16 cellular contexts compared by ENCODE assay signal in the genomic region with DNA sequence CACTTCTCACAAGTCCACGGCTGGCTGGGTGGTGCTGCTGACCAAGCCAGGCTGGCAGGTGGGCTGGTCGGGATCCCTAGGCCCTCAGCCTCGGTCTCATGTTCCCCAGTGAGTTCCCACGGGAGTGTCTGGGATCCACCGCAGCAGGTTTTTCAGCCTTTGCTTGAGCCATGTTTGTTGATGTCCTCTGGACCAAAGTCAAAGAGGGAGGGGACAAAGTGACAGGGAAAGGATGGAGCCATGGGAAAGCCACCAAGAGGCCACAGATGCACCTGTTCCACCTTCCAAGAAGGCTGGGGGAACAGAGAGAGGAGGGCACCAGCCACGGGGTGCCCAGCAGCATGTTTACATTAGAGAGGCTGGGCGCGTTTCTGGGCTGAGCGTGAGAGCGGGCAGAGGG. TPM values are rescaled to one million over a fixed set of nuclear protein-coding genes. Genes with fewer than 3 reads are reported as not detected.
DNase-seq lines count a peak whose midpoint lies in the region; ATAC-seq and TF ChIP-seq lines count a peak whose summit lies in the region.
"Had no signal": no experiment of that assay in that cellular context is flagged by ENCODE, and none has a peak within 500 bp of the region (broad histone marks: within the 10 kb centered on the region; RNA-seq: fewer than 3 reads in every experiment).

No MANE protein-coding gene starts in this region.

- intact Hi-C loops in Right ventricle myocardium inferior (cut with DNase I) (loop anchor here (5.0 to 10.0 kb wide), 3 partner anchors 57 to 359 kb away; a partner anchor contains a TSS), heart right ventricle (cut with DNase I) (loop anchor here in 3 of 10 donors (1.0 to 5.0 kb wide), 3 partner anchors 102 to 318 kb away; no protein-coding TSS in a partner anchor)

- peaks cover 25% of the 10 kb centered on the region for H3K4me1 Mint-ChIP-seq in T-helper 17 cell

- no peaks in the 10 kb centered on the region for H3K36me3 Mint-ChIP-seq in T-helper 17 cell (ENCODE audit: low read depth)

- no peak for TF ChIP-seq CTCF in heart right ventricle (IDR thresholded peaks at IDR 0.05)

- no peak overlapping the region for H3K4me3 ChIP-seq in heart right ventricle
- H3K4me3 ChIP-seq in neuronal stem cell (ENCODE audit: low read length in 2 of 2) = no peak overlapping the region
- H3K4me3 ChIP-seq: GM23338 had no signal

- no peak overlapping the region for H3K4me2 ChIP-seq in neuronal stem cell (ENCODE audit: insufficient read depth, low read length, poor library complexity, severe bottlenecking)
- H3K4me2 ChIP-seq: GM23338 had no signal

- H2BK15ac ChIP-seq in neuronal stem cell (ENCODE audit: low read length) = peak overlapping the region; percentile 14

- H2BK5ac ChIP-seq in neuronal stem cell (ENCODE audit: low read length) = no peak overlapping the region

- H3K36me3 ChIP-seq in heart right ventricle (no peaks in the 10 kb centered on the region), neuronal stem cell (replicated peaks in 1 of 2; ENCODE audit: control insufficient read depth in 2 of 2, insufficient read depth in 2 of 2, low read length in 2 of 2) (peaks cover 0 to 3% of the 10 kb centered on the region in 2 donors)

- no peak overlapping the region for H3K23ac ChIP-seq in neuronal stem cell (ENCODE audit: low read depth, low read length, poor library complexity)

- DNase-seq in Right ventricle myocardium inferior (ENCODE audit: missing footprints) = peak; percentile 42
- DNase-seq in heart right ventricle = no peak
- no peak for DNase-seq in T-helper 17 cell
- no peak for DNase-seq in neuronal stem cell (ENCODE audit: low spot score)
- DNase-seq in SW 1271 (lab: John Stamatoyannopoulos, UW) = no peak
- DNase-seq: 8988T; AML-193; C1 segment of cervical spinal cord; CD4-positive, alpha-beta memory T cell; DMS153; DMS79 treated with DMSO at 0.1 percent for 48 hours; EL; H7 had no signal

- no peak overlapping the region for H4K8ac ChIP-seq in neuronal stem cell (ENCODE audit: low read depth, low read length)

- H3K27me3 Mint-ChIP-seq in T-helper 17 cell = peaks cover 14% of the 10 kb centered on the region

- no peak overlapping the region for H4K91ac ChIP-seq in neuronal stem cell (ENCODE audit: low read depth, low read length, poor library complexity)

- H3K4ac ChIP-seq in neuronal stem cell (ENCODE audit: low read length) = no peak overlapping the region

- H2BK120ac ChIP-seq in neuronal stem cell (ENCODE audit: low read depth, low read length) = no peak overlapping the region

- no peak overlapping the region for H3K4me3 Mint-ChIP-seq in T-helper 17 cell
- H3K4me3 Mint-ChIP-seq: GM23338 had no signal

- no peak for ATAC-seq in Right ventricle myocardium inferior
- ATAC-seq in heart right ventricle = no peak
- ATAC-seq in T-helper 17 cell = no peak
- no peak for ATAC-seq in GM21390 (IDR thresholded peaks at IDR 0.05; ENCODE audit: unreplicated experiment)
- no peak for ATAC-seq in HG02588 (IDR thresholded peaks at IDR 0.05; ENCODE audit: unreplicated experiment)
- ATAC-seq: GM23338 had no signal

- H3K9me3 ChIP-seq in heart right ventricle (no peaks in the 10 kb centered on the region), T-helper 17 cell (ENCODE audit: control insufficient read depth, low read length, poor library complexity, severe bottlenecking) (no peaks in the 10 kb centered on the region), neuronal stem cell (replicated peaks in 1 of 2; ENCODE audit: control insufficient read depth in 2 of 2, insufficient read depth in 1 of 2, low read depth in 1 of 2, low read length in 2 of 2) (peaks cover 0 to 3% of the 10 kb centered on the region in 2 donors)

- H3K14ac ChIP-seq in neuronal stem cell (ENCODE audit: low read length) = no peak overlapping the region

- H2BK12ac ChIP-seq in neuronal stem cell (ENCODE audit: low read length) = no peak overlapping the region

- H2AFZ ChIP-seq in neuronal stem cell (ENCODE audit: low read length) = no peak overlapping the region
- H2AFZ ChIP-seq: GM23338 had no signal

- H3K27ac ChIP-seq in heart right ventricle (no peak overlapping the region), neuronal stem cell (replicated peaks; ENCODE audit: low read length) (no peak overlapping the region)

- no peak overlapping the region for H3K18ac ChIP-seq in neuronal stem cell (ENCODE audit: low read length)

- H3K4me1 ChIP-seq in heart right ventricle (peaks cover 6 to 40% (median 36%) of the 10 kb centered on the region in 9 donors), neuronal stem cell (ENCODE audit: control insufficient read depth in 2 of 2, insufficient read depth in 1 of 2, low read depth in 1 of 2, low read length in 2 of 2) (peaks cover 14 to 29% of the 10 kb centered on the region in 2 donors)

- no peaks in the 10 kb centered on the region for H3K27me3 ChIP-seq in heart right ventricle
- peaks cover 0 to 10% (median 3%) of the 10 kb centered on the region in 3 experiments for H3K27me3 ChIP-seq in neuronal stem cell (ENCODE audit: control insufficient read depth in 3 of 3, insufficient read depth in 3 of 3, low read depth in 1 of 3, low read length in 3 of 3)

- no peak overlapping the region for H2AK5ac ChIP-seq in neuronal stem cell (ENCODE audit: low read depth, low read length)

- no peak overlapping the region for H3K9ac ChIP-seq in neuronal stem cell (ENCODE audit: low read depth, low read length, poor library complexity)

- H3K79me1 ChIP-seq in neuronal stem cell (ENCODE audit: low read depth, low read length) = peaks cover 9% of the 10 kb centered on the region

- H3K27ac Mint-ChIP-seq in T-helper 17 cell = peak overlapping the region; percentile 32
- H3K27ac Mint-ChIP-seq: GM23338 had no signal

- 78 to 79% methylated on average over 10 of the region's 10 CpGs for WGBS in heart right ventricle, 2 donors
- no CpG with 5 or more reads among the region's 10 CpGs for WGBS in neuronal stem cell (ENCODE audit: extremely low coverage in 2 of 2, insufficient read length in 2 of 2, insufficient replicate concordance in 1 of 2), 2 donors

RNA-seq across cellular contexts. Expression of a gene that starts 2.8 kb away (rescaled TPM):
- total RNA-seq in Right ventricle myocardium inferior (119 TPM), heart right ventricle (100 to 1,000 TPM in 2 of 10 donors, 10 to 100 TPM in 8; 73.8 to 138 (median 85.4) TPM), T-helper 17 cell (10 to 100 TPM; 23.2 to 23.7 TPM)
- 100 to 1,000 TPM in 1 of 2 donors, 10 to 100 TPM in 1; 83.8 to 172 TPM for polyA plus RNA-seq in heart right ventricle
- polyA plus RNA-seq in neuronal stem cell (2013, experiment 1 of 2) = 44.5 TPM
- polyA plus RNA-seq in neuronal stem cell (2013, experiment 2 of 2) = 42.3 TPM

RNA-seq across cellular contexts. Expression of a gene that starts 56.6 kb away (rescaled TPM):
- total RNA-seq in Right ventricle myocardium inferior = 17.6 TPM
- 10 to 100 TPM; 15.6 to 25.0 (median 20.6) TPM for total RNA-seq in heart right ventricle
- polyA plus RNA-seq in heart right ventricle = 10 to 100 TPM in 1 of 2 donors, 1 to 10 TPM in 1; 6.7 to 10.5 TPM
- 10 to 100 TPM; 32.6 to 39.3 TPM for total RNA-seq in T-helper 17 cell
- 30.3 TPM for polyA plus RNA-seq in neuronal stem cell (2013, experiment 1 of 2)
- 27.6 TPM for polyA plus RNA-seq in neuronal stem cell (2013, experiment 2 of 2)
